In the genomic region with DNA sequence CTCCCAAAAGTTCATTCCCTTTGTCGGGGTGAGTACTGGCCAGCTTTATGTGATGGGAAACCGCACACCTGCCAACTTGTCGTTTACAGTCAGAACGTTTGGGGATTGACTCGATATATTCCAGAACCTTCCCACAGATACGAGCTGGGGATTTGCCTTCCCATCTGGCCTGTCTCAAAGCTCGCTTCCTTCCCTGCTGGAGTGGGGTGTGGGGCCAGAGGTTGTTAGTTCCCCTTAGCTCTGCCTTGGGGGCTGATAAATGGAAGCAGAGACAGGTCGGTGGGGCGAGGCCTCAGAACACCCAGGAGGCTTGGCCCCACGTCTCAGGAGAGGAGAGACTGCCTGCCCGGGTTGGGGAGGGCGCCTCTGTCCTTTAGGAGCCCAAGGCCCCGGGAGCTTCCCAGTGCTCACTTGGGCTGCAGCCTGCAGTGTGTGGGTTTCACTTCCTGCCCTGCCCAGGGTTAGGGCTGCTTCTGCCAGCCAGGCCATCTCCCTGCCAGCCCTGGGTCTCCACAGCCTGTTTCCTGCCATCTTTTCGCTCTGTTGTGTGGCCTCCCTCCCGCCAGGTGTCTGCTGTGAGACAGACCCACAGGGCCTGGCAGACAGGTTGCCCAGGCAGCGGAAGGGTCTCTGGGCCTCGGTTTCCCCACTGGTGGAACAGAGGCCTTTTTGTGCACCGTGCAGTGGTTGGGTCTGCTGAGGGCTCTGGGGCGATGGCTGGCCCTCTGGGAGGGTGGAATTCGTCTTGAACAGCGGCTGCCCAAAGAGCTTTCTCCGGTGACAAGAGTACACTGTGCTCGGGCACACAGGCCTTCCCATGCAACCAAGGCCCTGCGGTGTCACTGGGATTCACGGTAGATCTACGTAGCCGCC, we compare ENCODE assay signal across 13 cellular contexts. TPM values are rescaled to one million over a fixed set of nuclear protein-coding genes. Genes with fewer than 3 reads are reported as not detected.
DNase-seq lines count a peak whose midpoint lies in the region; ATAC-seq and TF ChIP-seq lines count a peak whose summit lies in the region.
"Had no signal": no experiment of that assay in that cellular context is flagged by ENCODE, and none has a peak within 500 bp of the region (broad histone marks: within the 10 kb centered on the region; RNA-seq: fewer than 3 reads in every experiment).

No MANE protein-coding gene starts in this region.

- TF ChIP-seq CTCF in activated B cell treated with CpG ODN at 0.5 μM for 24 hours (IDR thresholded peaks at IDR 0.05): no peak
- TF ChIP-seq CTCF in GM13977 (IDR thresholded peaks at IDR 0.05; ENCODE audit: extremely low read depth, insufficient read depth, missing control alignments): no peak

- in situ Hi-C loops in GM13977 (cut with MboI; ENCODE audit: low pct_unique_long_range_greater_than_20kb, low sequenced_read_pairs, unreplicated experiment): no loop called here

- intact Hi-C loops in activated B cell treated with CpG ODN at 0.5 μM for 24 hours (cut with micrococcal nuclease): no loop called here

- no peaks in the 10 kb centered on the region for H3K9me3 Mint-ChIP-seq in activated B cell treated with CpG ODN at 0.5 μM for 24 hours

- H3K27ac Mint-ChIP-seq in activated B cell treated with CpG ODN at 0.5 μM for 24 hours: peak overlapping the region; percentile 59

- POLR2A ChIA-PET in activated B cell treated with CpG ODN at 0.5 μM for 24 hours (lab: Charles Lee): interaction anchor here (0.8 to 1.4 kb wide), 2 partner anchors 31 to 89 kb away, joined by 3 read pairs; partner anchors contain the start of gene BRF1

- H3K4me1 Mint-ChIP-seq in activated B cell treated with CpG ODN at 0.5 μM for 24 hours: peaks cover 12% of the 10 kb centered on the region

- H3K36me3 Mint-ChIP-seq in activated B cell treated with CpG ODN at 0.5 μM for 24 hours (ENCODE audit: low read depth): no peaks in the 10 kb centered on the region

- H3K27me3 ChIP-seq in layer of hippocampus (ENCODE audit: control insufficient read depth, insufficient read depth, low read length): no peaks in the 10 kb centered on the region
- H3K27me3 ChIP-seq: transverse colon had no signal

- no peak for TF ChIP-seq POLR2A in erythroblast (IDR thresholded peaks at IDR 0.05; ENCODE audit: low read length)

- H3K4me3 Mint-ChIP-seq in activated B cell treated with CpG ODN at 0.5 μM for 24 hours: no peak overlapping the region

- DNase-seq in SKM-1 treated with dmso at 0.1 percent for 144 hours (lab: John Stamatoyannopoulos, UW; ENCODE audit: unreplicated experiment) (peak; percentile 13), SKM-1 (lab: John Stamatoyannopoulos, UW; ENCODE audit: unreplicated experiment) (no peak), activated B cell treated with CpG ODN at 0.5 μM for 24 hours (no peak), substantia nigra (lab: John Stamatoyannopoulos, UW) (peak in 5 of 49 donors; percentile 30 to 53 (median 48)), erythroblast (lab: John Stamatoyannopoulos, UW) (no peak), HT-29 (ENCODE audit: low spot score) (no peak), GM13977 (ENCODE audit: low spot score) (no peak)
- DNase-seq: 8988T; DMS153; NCI-H226; stimulated activated CD4-positive, alpha-beta T cell treated with anti-CD3 and anti-CD28 coated beads, Interleukin-4, amount 100 ng/mL, for 4 hours; transverse colon had no signal

- H3K27ac ChIP-seq in layer of hippocampus (ENCODE audit: low read depth, low read length) (peak overlapping the region; percentile 81), substantia nigra (ENCODE audit: low read depth, low read length, poor library complexity, severe bottlenecking) (peak overlapping the region; percentile 76)

- CTCF ChIA-PET in activated B cell treated with CpG ODN at 0.5 μM for 24 hours (lab: Charles Lee): interaction anchor here (1.1 to 2.3 kb wide), 4 partner anchors 19 to 147 kb away, joined by 3 to 6 read pairs (median 4); no protein-coding TSS in a partner anchor

- peak; percentile 78 for ATAC-seq in activated B cell treated with CpG ODN at 0.5 μM for 24 hours (ENCODE audit: low read depth)

- no peaks in the 10 kb centered on the region for H3K27me3 Mint-ChIP-seq in activated B cell treated with CpG ODN at 0.5 μM for 24 hours

RNA-seq across cellular contexts. Expression of gene TEX22, which starts 8.1 kb away (rescaled TPM):
- 2.8 and 5.7 TPM in 2 replicates for total RNA-seq in activated B cell treated with CpG ODN at 0.5 μM for 24 hours
- not detected in 2 replicates for total RNA-seq in HT-29 (2014; rRNA removed; shearing (Covaris generic))

RNA-seq across cellular contexts. Expression of gene MTA1, which starts 29.4 kb away (rescaled TPM):
- total RNA-seq in activated B cell treated with CpG ODN at 0.5 μM for 24 hours: 115 and 119 TPM in 2 replicates
- total RNA-seq in HT-29 (2014; rRNA removed; shearing (Covaris generic)): 120 and 136 TPM in 2 replicates
